In genomic region chr1:25195835-25196234, GRCh38 we compare ENCODE assay signal across 1 cellular context.
TF ChIP-seq lines count a peak whose summit lies in the region.

No MANE protein-coding gene starts in this region.

TF ChIP-seq in HepG2, 621 proteins besides CTCF, POLR2A, EP300 and RAD21:
- TF ChIP-seq ZBTB20 (CRISPR knock-in tag; IDR thresholded peaks at IDR 0.05; ENCODE audit: borderline replicate concordance, low read depth) = no peak
- peak; percentile 62; the same call in 1 of the 2 replicates for TF ChIP-seq HNRNPL (IDR thresholded peaks at IDR 0.05; ENCODE audit: low read depth, low read length)
